24 cellular contexts compared by ENCODE assay signal in genomic region chr9:18504707-18505106, GRCh38. TPM values are rescaled to one million over a fixed set of nuclear protein-coding genes. Genes with fewer than 3 reads are reported as not detected.
DNase-seq lines count a peak whose midpoint lies in the region; FAIRE-seq and TF ChIP-seq lines count a peak whose summit lies in the region.
"Had no signal": no experiment of that assay in that cellular context is flagged by ENCODE, and none has a peak within 500 bp of the region (broad histone marks: within the 10 kb centered on the region; RNA-seq: fewer than 3 reads in every experiment).

No MANE protein-coding gene starts in this region.

- no peak for FAIRE-seq in GM12891 (lab: Jason Lieb, UNC)
- no peak for FAIRE-seq in RCC 7860 (lab: Jason Lieb, UNC)
- FAIRE-seq: GM18507 had no signal

- H3K27ac ChIP-seq in iPS-20b (ENCODE audit: low read length), result no peak overlapping the region
- H3K27ac ChIP-seq: SK-N-MC had no signal

- DNase-seq in ELF-1 (ENCODE audit: low read depth, low spot score) (peak; percentile 23), ecto neural progenitor cell (ENCODE audit: low spot score) (peak; percentile 56), NCI-H2081 (lab: John Stamatoyannopoulos, UW) (no peak), GM12891 (ENCODE audit: insufficient read length, low spot score) (no peak), RCC 7860 (ENCODE audit: low spot score) (no peak)
- DNase-seq in central memory CD4-positive, alpha-beta T cell, result no peak
- DNase-seq: 8988T, ACHN, Calu3, DMS153, DND-41, HCEC 1CT, NCI-H1048, NCI-H1417, NCI-H1694, NCI-H2029 treated with DMSO at 0.1 percent for 48 hours, NCI-H226, NCI-H510A, NCI-H69, SIG-M5 had no signal

- H3K4me1 ChIP-seq in iPS-20b (ENCODE audit: insufficient read depth, low read length), result peaks cover 21% of the 10 kb centered on the region; the same call in 1 of the 2 replicates
- H3K4me1 ChIP-seq in neuron (ENCODE audit: insufficient read depth, low read length), result no peaks in the 10 kb centered on the region

- no peaks in the 10 kb centered on the region for H3K9me3 ChIP-seq in iPS-20b (ENCODE audit: insufficient read depth, low read depth, low read length)
- no peaks in the 10 kb centered on the region for H3K9me3 ChIP-seq in neuron (ENCODE audit: low read length)

- no peak for TF ChIP-seq POLR2A in GM12891 (IDR thresholded peaks at IDR 0.05; ENCODE audit: low read depth, low read length)

- H3K36me3 ChIP-seq in iPS-20b (ENCODE audit: insufficient read depth, low read depth, low read length) (no peaks in the 10 kb centered on the region), neuron (ENCODE audit: insufficient read depth, low read length) (no peaks in the 10 kb centered on the region)

- no peaks in the 10 kb centered on the region for H3K27me3 ChIP-seq in iPS-20b (ENCODE audit: insufficient read depth, low read length)
- no peaks in the 10 kb centered on the region for H3K27me3 ChIP-seq in neuron (ENCODE audit: insufficient read depth, low read length)

- H2AFZ ChIP-seq in neuron (ENCODE audit: low read depth, low read length), result peak overlapping the region; percentile 3

- H3K4me3 ChIP-seq in iPS-20b (ENCODE audit: low read length) (no peak overlapping the region; the same call in 1 of the 2 replicates), neuron (ENCODE audit: low read length) (no peak overlapping the region)
- H3K4me3 ChIP-seq: SK-N-MC had no signal

- H3K9ac ChIP-seq in iPS-20b (ENCODE audit: low read depth, low read length), result peak overlapping the region; percentile 2; the same call in 1 of the 2 replicates

TF ChIP-seq in GM12891, 5 proteins besides CTCF, POLR2A, EP300 and RAD21:
- TF ChIP-seq TAF1 (IDR thresholded peaks at IDR 0.05; ENCODE audit: low read depth, low read length) (no peak), POLR2AphosphoS5 (IDR thresholded peaks at IDR 0.05; ENCODE audit: low read depth, low read length) (no peak), PAX5 (IDR thresholded peaks at IDR 0.05; ENCODE audit: insufficient read depth, low read length, severe bottlenecking) (no peak), SPI1 (IDR thresholded peaks at IDR 0.05; ENCODE audit: low read depth, low read length) (no peak), POU2F2 (IDR thresholded peaks at IDR 0.05; ENCODE audit: low read depth, low read length) (no peak)

RNA-seq across cellular contexts. Expression of gene ADAMTSL1, which starts 30.8 kb away (rescaled TPM):
- 0.03 TPM for polyA plus RNA-seq in GM12891 (2012; ENCODE audit: low read depth, missing spikeins)

Comparison
In these comparisons a context has a peak if more than half of its experiments do, and no peak if none do; other contexts are left out.
1. DNase-seq: peak in ELF-1 (single experiment) and ecto neural progenitor cell (single experiment); none in NCI-H2081 (0 of 2), central memory CD4-positive, alpha-beta T cell (single experiment), GM12891 (single experiment) and RCC 7860 (single experiment).